31 cellular contexts compared by ENCODE assay signal in the genomic region with DNA sequence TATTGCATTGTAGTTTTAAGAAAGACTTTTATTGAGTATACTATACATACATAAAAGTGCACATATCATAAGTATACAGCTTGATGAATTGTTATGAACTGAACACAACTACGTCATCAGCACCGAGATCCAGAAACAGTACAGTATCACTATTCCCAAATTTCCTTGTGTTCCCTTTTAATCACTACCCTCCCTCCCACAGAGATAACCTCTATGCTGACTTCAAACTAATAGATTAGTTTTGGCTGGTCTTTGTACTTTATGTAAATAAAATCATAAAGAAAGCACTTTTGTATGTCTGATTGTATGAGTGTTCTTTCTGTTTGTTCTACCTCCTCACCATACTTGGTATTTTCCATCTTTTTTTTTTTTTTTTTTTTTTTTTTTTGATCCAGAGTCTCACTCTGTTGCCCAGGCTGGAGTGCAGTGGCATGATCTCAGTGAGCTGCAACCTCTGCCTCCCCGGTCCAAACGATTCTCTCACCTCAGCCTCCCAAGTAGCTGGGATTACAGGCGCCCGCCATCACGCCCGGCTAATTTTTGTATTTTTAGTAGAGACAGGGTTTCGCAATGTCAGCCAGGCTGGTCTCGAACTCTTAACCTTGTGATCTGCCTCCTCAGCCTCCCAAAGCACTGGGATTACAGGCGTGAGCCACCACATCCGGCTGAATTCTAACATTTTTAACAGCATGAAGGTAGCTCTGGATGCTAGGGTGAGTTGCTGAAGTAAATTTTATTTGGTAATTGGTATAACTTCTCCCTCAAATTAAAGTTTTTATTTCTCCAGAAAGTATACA.
"Had no signal": no experiment of that assay in that cellular context is flagged by ENCODE, and none has a peak within 500 bp of the region (broad histone marks: within the 10 kb centered on the region; RNA-seq: fewer than 3 reads in every experiment).

No MANE protein-coding gene starts in this region.

- H3K27ac ChIP-seq: ascending aorta, breast epithelium, cardiac muscle cell, colonic mucosa, epithelial cell of prostate, esophagus squamous epithelium, gastroesophageal sphincter, WERI-Rb-1 had no signal

- H3K4me1 ChIP-seq: ascending aorta, breast epithelium, colonic mucosa, esophagus squamous epithelium, gastroesophageal sphincter had no signal

- H3K4me3 ChIP-seq: ascending aorta, breast epithelium, cardiac muscle cell, colonic mucosa, esophagus squamous epithelium, gastroesophageal sphincter had no signal

- FAIRE-seq: endometrium had no signal

- DNase-seq: activated B cell treated with CpG ODN at 0.5 μM for 24 hours; activated CD4-positive, alpha-beta memory T cell treated with anti-CD3 and anti-CD28 coated beads for 36 hours; activated CD4-positive, alpha-beta T cell treated with anti-CD3 and anti-CD28 coated beads, Interleukin-2, amount 10 ng/mL, durations not matched to agents 24 days and 14 days; activated CD8-positive, alpha-beta memory T cell treated with anti-CD3 and anti-CD28 coated beads, Interleukin-2, amount 10 ng/mL, durations not matched to agents 7 days and 5 days; activated CD8-positive, alpha-beta memory T cell treated with anti-CD3 and anti-CD28 coated beads, Interleukin-2, amount 50 U/mL, for 48 hours; activated CD8-positive, alpha-beta T cell treated with anti-CD3 and anti-CD28 coated beads, Interleukin-2, amount 10 ng/mL, durations not matched to agents 7 days and 5 days; activated gamma-delta T cell; activated naive CD4-positive, alpha-beta T cell; activated naive CD4-positive, alpha-beta T cell treated with anti-CD3 and anti-CD28 coated beads, Interleukin-2, amount 10 ng/mL, durations not matched to agents 7 days and 5 days; activated naive CD8-positive, alpha-beta T cell treated with anti-CD3 and anti-CD28 coated beads, Interleukin-2, amount 10 ng/mL, durations not matched to agents 7 days and 5 days; activated T-cell treated with anti-CD3 and anti-CD28 coated beads for 4 hours; activated T-cell treated with anti-CD3 and anti-CD28 coated beads, Interleukin-2, amount 50 U/mL, for 24 hours; activated T-cell treated with anti-CD3 and anti-CD28 coated beads, Interleukin-2, amount 50 U/mL, for 72 hours; central memory CD4-positive, alpha-beta T cell; cerebellar nuclear complex; colonic mucosa; effector CD8-positive, alpha-beta T cell; esophagus squamous epithelium; foreskin melanocyte; T-helper 1 cell; T-helper 17 cell; T1000; WERI-Rb-1 had no signal

- H3K9me3 ChIP-seq: ascending aorta, breast epithelium, colonic mucosa, esophagus squamous epithelium, gastroesophageal sphincter had no signal

- ATAC-seq: activated CD4-positive, CD25-positive, alpha-beta regulatory T cell treated with anti-CD3 and anti-CD28 coated beads, Interleukin-2, amount 50 U/mL, for 24 hours; activated CD8-positive, alpha-beta memory T cell treated with anti-CD3 and anti-CD28 coated beads, Interleukin-2, amount 10 ng/mL, durations not matched to agents 7 days and 5 days; activated CD8-positive, alpha-beta T cell treated with anti-CD3 and anti-CD28 coated beads, Interleukin-2, amount 10 ng/mL, durations not matched to agents 7 days and 5 days; activated naive CD4-positive, alpha-beta T cell treated with anti-CD3 and anti-CD28 coated beads, Interleukin-2, amount 50 U/mL, for 72 hours; activated T-cell treated with anti-CD3 and anti-CD28 coated beads, Interleukin-2, amount 50 U/mL, for 72 hours; gastroesophageal sphincter; T-helper 17 cell had no signal

- H3K27me3 ChIP-seq: ascending aorta, breast epithelium, cardiac muscle cell, colonic mucosa had no signal

- H3K36me3 ChIP-seq: ascending aorta, breast epithelium, cardiac muscle cell, colonic mucosa, esophagus squamous epithelium, gastroesophageal sphincter, WERI-Rb-1 had no signal
